In the genomic region with DNA sequence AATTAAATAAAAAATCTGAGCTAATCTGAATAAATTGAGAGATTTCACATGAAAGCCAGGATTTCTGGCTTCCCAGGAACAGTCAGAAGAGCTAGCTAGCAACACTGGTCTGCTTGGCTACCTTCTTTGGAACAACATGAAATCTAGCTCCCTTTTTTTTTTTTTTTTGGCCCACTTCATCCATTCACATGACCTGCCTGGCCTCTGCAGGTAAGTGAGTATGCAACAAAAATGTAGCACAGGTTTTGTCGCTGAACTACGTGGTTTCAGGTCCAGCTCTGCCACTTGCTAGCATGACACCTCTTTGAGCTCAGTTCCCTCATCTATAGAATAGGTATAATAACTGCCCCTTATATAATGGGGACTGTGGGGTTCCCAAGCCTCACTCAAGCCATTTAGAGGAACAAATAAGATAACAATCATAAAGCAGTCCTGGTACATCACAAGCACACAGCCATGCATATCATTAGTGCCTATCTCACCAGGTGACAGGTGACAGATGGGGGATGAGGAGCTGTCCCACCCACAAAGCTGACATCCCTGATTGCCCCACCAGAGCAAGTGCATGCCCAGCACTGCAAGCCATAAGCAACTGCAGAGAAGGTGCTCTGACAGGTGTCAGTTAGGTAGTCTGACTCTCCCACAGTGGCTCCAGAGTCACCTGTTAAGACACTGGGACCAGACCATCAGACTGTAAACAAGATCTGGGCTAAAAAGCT, we compare ENCODE assay signal across 1 cellular context.
TF ChIP-seq lines count a peak whose summit lies in the region.

No MANE protein-coding gene starts in this region.

TF ChIP-seq in GM23338, 12 proteins besides CTCF, POLR2A, EP300 and RAD21:
- no peak for TF ChIP-seq STAT1 (IDR thresholded peaks at IDR 0.05; ENCODE audit: unreplicated experiment)
- TF ChIP-seq ZNF331 (CRISPR knock-in tag; IDR thresholded peaks at IDR 0.05; ENCODE audit: low read depth): no peak
- TF ChIP-seq EZH2phosphoT487 (IDR thresholded peaks at IDR 0.05; ENCODE audit: unreplicated experiment): no peak
- TF ChIP-seq EZH2 (IDR thresholded peaks at IDR 0.05; ENCODE audit: low read depth, unreplicated experiment): no peak
- no peak for TF ChIP-seq CREB1 (CRISPR knock-in tag; IDR thresholded peaks at IDR 0.05; ENCODE audit: low read depth)
- TF ChIP-seq, protein P1, sequence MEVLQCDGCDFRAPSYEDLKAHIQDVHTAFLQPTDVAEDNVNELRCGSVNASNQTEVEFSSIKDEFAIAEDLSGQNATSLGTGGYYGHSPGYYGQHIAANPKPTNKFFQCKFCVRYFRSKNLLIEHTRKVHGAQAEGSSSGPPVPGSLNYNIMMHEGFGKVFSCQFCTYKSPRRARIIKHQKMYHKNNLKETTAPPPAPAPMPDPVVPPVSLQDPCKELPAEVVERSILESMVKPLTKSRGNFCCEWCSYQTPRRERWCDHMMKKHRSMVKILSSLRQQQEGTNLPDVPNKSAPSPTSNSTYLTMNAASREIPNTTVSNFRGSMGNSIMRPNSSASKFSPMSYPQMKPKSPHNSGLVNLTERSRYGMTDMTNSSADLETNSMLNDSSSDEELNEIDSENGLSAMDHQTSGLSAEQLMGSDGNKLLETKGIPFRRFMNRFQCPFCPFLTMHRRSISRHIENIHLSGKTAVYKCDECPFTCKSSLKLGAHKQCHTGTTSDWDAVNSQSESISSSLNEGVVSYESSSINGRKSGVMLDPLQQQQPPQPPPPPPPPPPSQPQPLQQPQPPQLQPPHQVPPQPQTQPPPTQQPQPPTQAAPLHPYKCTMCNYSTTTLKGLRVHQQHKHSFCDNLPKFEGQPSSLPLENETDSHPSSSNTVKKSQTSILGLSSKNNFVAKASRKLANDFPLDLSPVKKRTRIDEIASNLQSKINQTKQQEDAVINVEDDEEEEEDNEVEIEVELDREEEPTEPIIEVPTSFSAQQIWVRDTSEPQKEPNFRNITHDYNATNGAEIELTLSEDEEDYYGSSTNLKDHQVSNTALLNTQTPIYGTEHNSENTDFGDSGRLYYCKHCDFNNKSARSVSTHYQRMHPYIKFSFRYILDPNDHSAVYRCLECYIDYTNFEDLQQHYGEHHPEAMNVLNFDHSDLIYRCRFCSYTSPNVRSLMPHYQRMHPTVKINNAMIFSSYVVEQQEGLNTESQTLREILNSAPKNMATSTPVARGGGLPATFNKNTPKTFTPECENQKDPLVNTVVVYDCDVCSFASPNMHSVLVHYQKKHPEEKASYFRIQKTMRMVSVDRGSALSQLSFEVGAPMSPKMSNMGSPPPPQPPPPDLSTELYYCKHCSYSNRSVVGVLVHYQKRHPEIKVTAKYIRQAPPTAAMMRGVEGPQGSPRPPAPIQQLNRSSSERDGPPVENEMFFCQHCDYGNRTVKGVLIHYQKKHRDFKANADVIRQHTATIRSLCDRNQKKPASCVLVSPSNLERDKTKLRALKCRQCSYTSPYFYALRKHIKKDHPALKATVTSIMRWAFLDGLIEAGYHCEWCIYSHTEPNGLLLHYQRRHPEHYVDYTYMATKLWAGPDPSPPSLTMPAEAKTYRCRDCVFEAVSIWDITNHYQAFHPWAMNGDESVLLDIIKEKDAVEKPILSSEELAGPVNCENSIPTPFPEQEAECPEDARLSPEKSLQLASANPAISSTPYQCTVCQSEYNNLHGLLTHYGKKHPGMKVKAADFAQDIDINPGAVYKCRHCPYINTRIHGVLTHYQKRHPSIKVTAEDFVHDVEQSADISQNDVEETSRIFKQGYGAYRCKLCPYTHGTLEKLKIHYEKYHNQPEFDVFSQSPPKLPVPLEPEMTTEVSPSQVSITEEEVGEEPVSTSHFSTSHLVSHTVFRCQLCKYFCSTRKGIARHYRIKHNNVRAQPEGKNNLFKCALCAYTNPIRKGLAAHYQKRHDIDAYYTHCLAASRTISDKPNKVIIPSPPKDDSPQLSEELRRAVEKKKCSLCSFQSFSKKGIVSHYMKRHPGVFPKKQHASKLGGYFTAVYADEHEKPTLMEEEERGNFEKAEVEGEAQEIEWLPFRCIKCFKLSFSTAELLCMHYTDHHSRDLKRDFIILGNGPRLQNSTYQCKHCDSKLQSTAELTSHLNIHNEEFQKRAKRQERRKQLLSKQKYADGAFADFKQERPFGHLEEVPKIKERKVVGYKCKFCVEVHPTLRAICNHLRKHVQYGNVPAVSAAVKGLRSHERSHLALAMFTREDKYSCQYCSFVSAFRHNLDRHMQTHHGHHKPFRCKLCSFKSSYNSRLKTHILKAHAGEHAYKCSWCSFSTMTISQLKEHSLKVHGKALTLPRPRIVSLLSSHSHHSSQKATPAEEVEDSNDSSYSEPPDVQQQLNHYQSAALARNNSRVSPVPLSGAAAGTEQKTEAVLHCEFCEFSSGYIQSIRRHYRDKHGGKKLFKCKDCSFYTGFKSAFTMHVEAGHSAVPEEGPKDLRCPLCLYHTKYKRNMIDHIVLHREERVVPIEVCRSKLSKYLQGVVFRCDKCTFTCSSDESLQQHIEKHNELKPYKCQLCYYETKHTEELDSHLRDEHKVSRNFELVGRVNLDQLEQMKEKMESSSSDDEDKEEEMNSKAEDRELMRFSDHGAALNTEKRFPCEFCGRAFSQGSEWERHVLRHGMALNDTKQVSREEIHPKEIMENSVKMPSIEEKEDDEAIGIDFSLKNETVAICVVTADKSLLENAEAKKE (CRISPR knock-in tag; IDR thresholded peaks at IDR 0.05): no peak
- no peak for TF ChIP-seq NANOG (IDR thresholded peaks at IDR 0.05; ENCODE audit: borderline replicate concordance)
- no peak for TF ChIP-seq POLR2AphosphoS5 (IDR thresholded peaks at IDR 0.05; ENCODE audit: low read depth)
TF ChIP-seq in GM23338: peak in this region for 0.
